ENCODE assay signal across 26 cellular contexts in the genomic region with DNA sequence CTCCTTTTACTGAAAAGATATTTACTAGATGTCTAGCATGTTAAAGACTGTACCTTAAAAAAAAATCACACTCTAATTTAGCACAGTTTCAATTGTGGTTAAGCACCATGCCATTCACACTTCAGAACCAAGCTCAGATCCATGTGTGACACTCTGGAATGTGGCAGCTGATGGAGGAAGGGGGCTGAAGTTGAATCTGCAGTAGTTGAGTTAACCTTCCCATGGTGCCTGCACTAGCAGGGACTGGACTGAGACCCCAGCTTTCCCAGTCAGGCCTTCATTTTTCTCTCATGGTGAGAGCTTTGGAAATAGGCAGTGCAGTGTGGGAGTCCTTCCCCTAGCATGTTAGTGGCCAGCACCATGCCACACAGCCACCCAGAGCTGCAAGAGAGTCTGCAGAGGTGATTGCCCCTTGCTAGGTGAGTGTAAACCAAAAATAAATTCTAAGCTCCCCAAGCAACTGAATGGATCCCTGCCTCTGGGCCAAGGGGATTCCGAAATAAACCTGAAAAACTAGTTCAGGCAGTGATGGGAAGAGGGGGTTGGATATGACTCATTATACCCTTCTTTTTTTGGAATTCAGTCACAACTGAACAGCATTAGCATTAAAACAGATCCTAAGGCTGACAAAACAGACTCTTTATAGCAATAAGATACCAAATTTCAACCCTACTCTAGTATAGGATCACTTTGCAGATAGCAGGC.
DNase-seq lines count a peak whose midpoint lies in the region; FAIRE-seq and TF ChIP-seq lines count a peak whose summit lies in the region.
"Had no signal": no experiment of that assay in that cellular context is flagged by ENCODE, and none has a peak within 500 bp of the region (broad histone marks: within the 10 kb centered on the region; RNA-seq: fewer than 3 reads in every experiment).

No MANE protein-coding gene starts in this region.

- no peak overlapping the region for H4K91ac ChIP-seq in H1 (replicated peaks; ENCODE audit: insufficient read length, low read length)
- peak overlapping the region; percentile 5 for H4K91ac ChIP-seq in mesenchymal stem cell (ENCODE audit: low read length)

- no peak overlapping the region for H2AK5ac ChIP-seq in H1 (ENCODE audit: low read depth, low read length)
- peak overlapping the region; percentile 5 for H2AK5ac ChIP-seq in mesenchymal stem cell (ENCODE audit: low read length, severe bottlenecking)

- H3K4me3 ChIP-seq in H1 (ENCODE audit: extremely low read depth in 1 of 4, insufficient read depth in 2 of 4, low read depth in 3 of 4, low read length in 4 of 4), result no peak overlapping the region
- H3K4me3 ChIP-seq in mesenchymal stem cell (ENCODE audit: insufficient read depth in 1 of 2, low read depth in 1 of 2, low read length in 2 of 2), result no peak overlapping the region
- H3K4me3 ChIP-seq: BLaER1 had no signal

- H2BK120ac ChIP-seq in H1 (replicated peaks; ENCODE audit: low read depth, low read length) (no peak overlapping the region), mesenchymal stem cell (ENCODE audit: low read depth, low read length) (no peak overlapping the region)

- H2AFZ ChIP-seq in H1 (ENCODE audit: low read length), result no peak overlapping the region
- no peak overlapping the region for H2AFZ ChIP-seq in mesenchymal stem cell (ENCODE audit: low read depth, low read length)

- H3K9me3 ChIP-seq in H1 (ENCODE audit: insufficient read depth in 2 of 2, low read depth in 1 of 2, low read length in 1 of 2), result no peaks in the 10 kb centered on the region
- no peaks in the 10 kb centered on the region for H3K9me3 ChIP-seq in mesenchymal stem cell (ENCODE audit: control insufficient read depth, low read length)
- H3K9me3 ChIP-seq: BLaER1 had no signal

- H3K27ac ChIP-seq in H1 (ENCODE audit: low read depth, low read length), result no peak overlapping the region
- no peak overlapping the region for H3K27ac ChIP-seq in mesenchymal stem cell (ENCODE audit: low read length, poor library complexity, severe bottlenecking)
- H3K27ac ChIP-seq: 22Rv1, BLaER1 had no signal

- DNase-seq in DMS53 (lab: John Stamatoyannopoulos, UW), result peak; percentile 9
- no peak for DNase-seq in DMS53 treated with DMSO at 0.1 percent for 48 hours (lab: John Stamatoyannopoulos, UW; ENCODE audit: unreplicated experiment)
- DNase-seq in H1 (ENCODE audit: low read depth in 1 of 2, low spot score in 2 of 2), result no peak
- no peak for DNase-seq in mesenchymal stem cell
- no peak for DNase-seq in occipital lobe (lab: John Stamatoyannopoulos, UW)
- DNase-seq in stimulated activated CD8-positive, alpha-beta memory T cell treated with anti-CD3 and anti-CD28 coated beads, Interleukin-4, amount 100 ng/mL, for 48 hours, result no peak
- no peak for DNase-seq in stimulated activated CD4-positive, alpha-beta T cell treated with anti-CD3 and anti-CD28 coated beads, Interleukin-4, amount 100 ng/mL, for 4 hours
- no peak for DNase-seq in NCI-H526 (lab: John Stamatoyannopoulos, UW)
- DNase-seq: ACHN; CD4-positive, alpha-beta T cell; COR-L47; DMS 273 treated with DMSO at 0.1 percent for 48 hours; GDM1; GOT3; KBM-7; NCI-H1092 treated with DMSO at 0.1 percent for 48 hours; NCI-H1436 treated with DMSO at 0.1 percent for 48 hours; NCI-H1930; NCI-H226; NCI-H524; NCI-H82; Right ventricle myocardium superior had no signal

- H2BK5ac ChIP-seq in H1 (ENCODE audit: low read depth, low read length), result 0 out of 2 replicates have a peak overlapping the region, but pooled peaks have one; percentile 3
- H2BK5ac ChIP-seq in mesenchymal stem cell (ENCODE audit: low read depth, low read length, poor library complexity, severe bottlenecking), result no peak overlapping the region

- no peak overlapping the region for H3K9ac ChIP-seq in H1 (replicated peaks in 1 of 4; ENCODE audit: extremely low read depth in 1 of 4, low read depth in 3 of 4, low read length in 3 of 4)
- no peak overlapping the region for H3K9ac ChIP-seq in mesenchymal stem cell (ENCODE audit: low read length)
- H3K9ac ChIP-seq: BLaER1 had no signal

- H3K23me2 ChIP-seq in H1 (ENCODE audit: low read depth, low read length), result no peaks in the 10 kb centered on the region

- no peak overlapping the region for H3K56ac ChIP-seq in H1 (replicated peaks; ENCODE audit: insufficient read length, low read depth, low read length)

- peaks cover 12 to 24% (median 21%) of the 10 kb centered on the region in 4 experiments for H3K4me1 ChIP-seq in H1 (replicated peaks in 1 of 4; ENCODE audit: control insufficient read depth in 3 of 4, insufficient read depth in 4 of 4, low read length in 3 of 4)
- peaks cover 14% of the 10 kb centered on the region for H3K4me1 ChIP-seq in mesenchymal stem cell (ENCODE audit: control insufficient read depth, insufficient read depth, low read depth, low read length)

- H4K5ac ChIP-seq in H1 (ENCODE audit: insufficient read length, low read depth, low read length), result no peak overlapping the region

- H3K79me2 ChIP-seq in H1 (ENCODE audit: control insufficient read depth in 1 of 2, insufficient read depth in 2 of 2, low read length in 2 of 2), result no peaks in the 10 kb centered on the region

- no peaks in the 10 kb centered on the region for H4K20me1 ChIP-seq in H1 (replicated peaks in 1 of 2; ENCODE audit: control insufficient read depth in 1 of 2, insufficient read depth in 2 of 2, low read length in 2 of 2)
- H4K20me1 ChIP-seq: BLaER1 had no signal

- H3K4me2 ChIP-seq in H1 (ENCODE audit: insufficient read depth in 1 of 2, low read depth in 2 of 2, low read length in 2 of 2) (peak overlapping the region in 1 of 2 experiments; percentile 55; a peak in 3 of 4 replicates), mesenchymal stem cell (ENCODE audit: low read length, poor library complexity, severe bottlenecking) (no peak overlapping the region)
- H3K4me2 ChIP-seq: BLaER1 had no signal

- TF ChIP-seq RAD21 in H1 (IDR thresholded peaks at IDR 0.05 in 1 of 2, conservative IDR thresholded peaks at IDR 0.05 in 1 of 2; ENCODE audit: low read depth in 2 of 2, low read length in 2 of 2), result no peak

- TF ChIP-seq EP300 in H1 (IDR thresholded peaks at IDR 0.05; ENCODE audit: borderline replicate concordance in 1 of 2, low read depth in 2 of 2, low read length in 2 of 2), result no peak

- H3K4ac ChIP-seq in H1 (replicated peaks; ENCODE audit: insufficient read length, low read depth, low read length), result no peak overlapping the region
- H3K4ac ChIP-seq in mesenchymal stem cell (ENCODE audit: low read depth in 1 of 2, low read length in 2 of 2), result no peak overlapping the region

- H3K18ac ChIP-seq in H1 (ENCODE audit: extremely low read depth, low read length), result no peak overlapping the region; the same call in 1 of the 2 replicates
- peak overlapping the region; percentile 5 to 53 for H3K18ac ChIP-seq in mesenchymal stem cell (ENCODE audit: low read depth in 1 of 2, low read length in 2 of 2)

- H2BK20ac ChIP-seq in H1 (ENCODE audit: low read length), result no peak overlapping the region; the same call in 1 of the 2 replicates

- H3K79me1 ChIP-seq in H1 (ENCODE audit: low read depth, low read length) (no peaks in the 10 kb centered on the region), mesenchymal stem cell (replicated peaks; ENCODE audit: low read length, poor library complexity, severe bottlenecking) (peaks cover 5% of the 10 kb centered on the region)

- H4K8ac ChIP-seq in H1 (ENCODE audit: extremely low read depth, insufficient read depth, low read length), result no peak overlapping the region
- no peak overlapping the region for H4K8ac ChIP-seq in mesenchymal stem cell (ENCODE audit: low read length)

- no peak for TF ChIP-seq POLR2A in H1 (IDR thresholded peaks at IDR 0.05; ENCODE audit: control extremely low read depth in 1 of 2, low read depth in 2 of 2, low read length in 2 of 2)

- H3K23ac ChIP-seq in H1 (ENCODE audit: insufficient read length) (no peak overlapping the region), mesenchymal stem cell (ENCODE audit: low read length in 2 of 2) (no peak overlapping the region)

- H2BK15ac ChIP-seq in H1 (ENCODE audit: low read length) (no peak overlapping the region), mesenchymal stem cell (ENCODE audit: low read depth, poor library complexity, severe bottlenecking) (no peak overlapping the region)

- CTCF ChIA-PET in H1 (lab: Charles Lee; ENCODE audit: partially characterized antibody), result interaction anchor here (1.1 kb wide), 1 partner anchor 61 kb away, joined by 3 read pairs; no protein-coding TSS in a partner anchor

- H3K36me3 ChIP-seq in H1 (ENCODE audit: control insufficient read depth in 2 of 4, insufficient read depth in 4 of 4, low read length in 3 of 4) (no peaks in the 10 kb centered on the region), mesenchymal stem cell (ENCODE audit: control insufficient read depth in 1 of 2, insufficient read depth in 2 of 2, low read depth in 1 of 2, low read length in 2 of 2) (no peaks in the 10 kb centered on the region)
- H3K36me3 ChIP-seq: BLaER1 had no signal

- no peak for TF ChIP-seq CTCF in H1 (IDR thresholded peaks at IDR 0.05; ENCODE audit: control extremely low read depth in 1 of 3, insufficient read depth in 1 of 3, low read depth in 1 of 3, low read length in 3 of 3)

- H3K14ac ChIP-seq in H1 (ENCODE audit: insufficient read length) (no peak overlapping the region), mesenchymal stem cell (ENCODE audit: low read length in 2 of 2) (no peak overlapping the region)

- POLR2A ChIA-PET in H1 (lab: Charles Lee; ENCODE audit: partially characterized antibody), result interaction anchor here (0.5 kb wide), 1 partner anchor 153 kb away, joined by 4 read pairs; no protein-coding TSS in a partner anchor

- 36% methylated on average over 1 of the region's 1 CpG; no CpG with 5 or more reads in 1 of the 2 experiments for WGBS in H1 (ENCODE audit: extremely low coverage in 1 of 2, insufficient coverage in 1 of 2, insufficient read length in 1 of 2, insufficient replicate concordance in 2 of 2, low coverage in 1 of 2, low lambda C conversion rate in 2 of 2, missing lambda C conversion rate in 1 of 2), 2 experiments
- WGBS in mesenchymal stem cell, result no CpG with 5 or more reads among the region's 1 CpG

- FAIRE-seq in H1 (lab: Jason Lieb, UNC), result peak; percentile 39
- FAIRE-seq: GM18507, RCC 7860 had no signal

- H3K27me3 ChIP-seq in H1 (replicated peaks in 1 of 4; ENCODE audit: control insufficient read depth in 3 of 4, extremely low read depth in 1 of 4, insufficient read depth in 3 of 4, low read length in 3 of 4) (no peaks in the 10 kb centered on the region), mesenchymal stem cell (ENCODE audit: control insufficient read depth in 1 of 2, insufficient read depth in 1 of 2, low read length in 2 of 2) (no peaks in the 10 kb centered on the region)
- H3K27me3 ChIP-seq: BLaER1 had no signal

- 0 out of 2 replicates have a peak overlapping the region, but pooled peaks have one; percentile 0 for H2BK12ac ChIP-seq in H1 (ENCODE audit: low read depth, low read length)
- peak overlapping the region; percentile 42 to 75 for H2BK12ac ChIP-seq in mesenchymal stem cell (ENCODE audit: low read length in 2 of 2)

TF ChIP-seq in H1, 55 proteins besides CTCF, POLR2A, EP300 and RAD21 (continues in another document):
- TF ChIP-seq SP1 (IDR thresholded peaks at IDR 0.05; ENCODE audit: low read depth, low read length), result peak; percentile 81
